ENCODE assay signal across 16 cellular contexts in genomic region chr12:118842753-118843335, GRCh38.
"Had no signal": no experiment of that assay in that cellular context is flagged by ENCODE, and none has a peak within 500 bp of the region (broad histone marks: within the 10 kb centered on the region; RNA-seq: fewer than 3 reads in every experiment).

No MANE protein-coding gene starts in this region.

- ATAC-seq: activated CD8-positive, alpha-beta T cell treated with anti-CD3 and anti-CD28 coated beads, Interleukin-2, amount 10 ng/mL, durations not matched to agents 7 days and 5 days; activated naive CD4-positive, alpha-beta T cell treated with anti-CD3 and anti-CD28 coated beads, Interleukin-2, amount 50 U/mL, for 72 hours; stimulated activated naive CD8-positive, alpha-beta T cell treated with anti-CD3 and anti-CD28 coated beads, Interleukin-15, amount 100 ng/mL, for 72 hours had no signal

- H3K27ac ChIP-seq: brain microvascular endothelial cell, epithelial cell of prostate, ovary, sigmoid colon, spleen had no signal

- H3K9me3 ChIP-seq: sigmoid colon, spleen had no signal

- H3K36me3 ChIP-seq: brain microvascular endothelial cell, ovary, sigmoid colon, spleen had no signal

- H3K4me3 ChIP-seq: lung, ovary, sigmoid colon, spleen had no signal

- H3K27me3 ChIP-seq: brain microvascular endothelial cell, ovary, sigmoid colon had no signal

- DNase-seq: activated B cell treated with CpG ODN at 0.5 μM for 24 hours; activated CD4-positive, alpha-beta T cell treated with anti-CD3 and anti-CD28 coated beads, Interleukin-2, amount 10 ng/mL, durations not matched to agents 24 days and 14 days; activated CD8-positive, alpha-beta memory T cell treated with anti-CD3 and anti-CD28 coated beads, Interleukin-2, amount 50 U/mL, for 4 hours; activated CD8-positive, alpha-beta T cell treated with anti-CD3 and anti-CD28 coated beads, Interleukin-2, amount 10 ng/mL, durations not matched to agents 7 days and 5 days; activated effector memory CD4-positive, alpha-beta T cell treated with anti-CD3 and anti-CD28 coated beads, Interleukin-2, amount 50 U/mL, for 16 hours; activated T-cell treated with anti-CD3 and anti-CD28 coated beads, Interleukin-2, amount 50 U/mL, for 48 hours; brain microvascular endothelial cell; dermis blood vessel endothelial cell; midbrain; ovary; sigmoid colon; spleen; stimulated activated naive CD8-positive, alpha-beta T cell treated with anti-CD3 and anti-CD28 coated beads, Interleukin-15, amount 100 ng/mL, for 72 hours had no signal

- H3K4me1 ChIP-seq: sigmoid colon, spleen had no signal
